ENCODE assay signal across 20 cellular contexts in genomic region chr7:105219771-105220160, GRCh38.
DNase-seq lines count a peak whose midpoint lies in the region; ATAC-seq, FAIRE-seq and TF ChIP-seq lines count a peak whose summit lies in the region.
"Had no signal": no experiment of that assay in that cellular context is flagged by ENCODE, and none has a peak within 500 bp of the region (broad histone marks: within the 10 kb centered on the region; RNA-seq: fewer than 3 reads in every experiment).

No MANE protein-coding gene starts in this region.

- peak overlapping the region; percentile 26 for H3K4me2 ChIP-seq in PC-9

- H3K27ac Mint-ChIP-seq in CD4-positive, alpha-beta T cell: peak overlapping the region; percentile 64
- H3K27ac Mint-ChIP-seq: activated naive CD8-positive, alpha-beta T cell treated with anti-CD3 and anti-CD28 coated beads, Interleukin-2, amount 10 ng/mL, durations not matched to agents 7 days and 5 days; stimulated activated memory B cell treated with anti-CD40 and anti-IgM and Interleukin-4, amounts not matched to agents 10 μg/mL and 1 μg/mL and 100 μg/mL, for 72 hours; T-helper 1 cell treated with Interleukin-12 subunit alpha and Interleukin-12 subunit beta and Interleukin-4 antibody, amounts not matched to agents 30 μg/mL and 1 μg/mL, for 36 hours had no signal

- H3K36me3 Mint-ChIP-seq in CD4-positive, alpha-beta T cell (ENCODE audit: low read depth): peaks cover 4% of the 10 kb centered on the region

- CTCF ChIA-PET in CD4-positive, alpha-beta T cell (lab: Charles Lee): no interaction called here
- CTCF ChIA-PET in PC-9 (lab: Charles Lee): no interaction called here

- FAIRE-seq in pancreas (lab: Jason Lieb, UNC): no peak

- H3K9me2 ChIP-seq in PC-9 (ENCODE audit: insufficient read depth): no peaks in the 10 kb centered on the region

- no peak overlapping the region for H3K27ac ChIP-seq in CD4-positive, alpha-beta T cell (ENCODE audit: low read depth, low read length)
- H3K27ac ChIP-seq in PC-9: peak overlapping the region; percentile 80
- peak overlapping the region; percentile 29 to 79 (median 68) for H3K27ac ChIP-seq in esophagus squamous epithelium
- no peak overlapping the region for H3K27ac ChIP-seq in pancreas

- no peak overlapping the region for H3K4me3 Mint-ChIP-seq in CD4-positive, alpha-beta T cell
- H3K4me3 Mint-ChIP-seq: activated naive CD8-positive, alpha-beta T cell treated with anti-CD3 and anti-CD28 coated beads, Interleukin-2, amount 10 ng/mL, durations not matched to agents 7 days and 5 days; stimulated activated memory B cell treated with anti-CD40 and anti-IgM and Interleukin-4, amounts not matched to agents 10 μg/mL and 1 μg/mL and 100 μg/mL, for 72 hours; T-helper 1 cell treated with Interleukin-12 subunit alpha and Interleukin-12 subunit beta and Interleukin-4 antibody, amounts not matched to agents 30 μg/mL and 1 μg/mL, for 36 hours had no signal

- peaks cover 68% of the 10 kb centered on the region for H3K79me2 ChIP-seq in PC-9 (ENCODE audit: low read depth)

- H3K27me3 Mint-ChIP-seq in CD4-positive, alpha-beta T cell: no peaks in the 10 kb centered on the region
- H3K27me3 Mint-ChIP-seq: activated naive CD8-positive, alpha-beta T cell treated with anti-CD3 and anti-CD28 coated beads, Interleukin-2, amount 10 ng/mL, durations not matched to agents 7 days and 5 days; stimulated activated memory B cell treated with anti-CD40 and anti-IgM and Interleukin-4, amounts not matched to agents 10 μg/mL and 1 μg/mL and 100 μg/mL, for 72 hours had no signal

- ATAC-seq in CD4-positive, alpha-beta T cell (ENCODE audit: poor library complexity): no peak
- ATAC-seq in pancreas (peak; percentile 56 to 77 (median 72)), HG02884 (IDR thresholded peaks at IDR 0.05; ENCODE audit: unreplicated experiment) (no peak), HG03439 (IDR thresholded peaks at IDR 0.05; ENCODE audit: unreplicated experiment) (no peak)
- ATAC-seq: stimulated activated memory B cell treated with anti-CD40 and anti-IgM and Interleukin-4, amounts not matched to agents 10 μg/mL and 1 μg/mL and 100 μg/mL, for 72 hours had no signal

- H3K27me3 ChIP-seq in CD4-positive, alpha-beta T cell (ENCODE audit: control insufficient read depth, insufficient read depth, low read length): no peaks in the 10 kb centered on the region
- H3K27me3 ChIP-seq in PC-9 (ENCODE audit: insufficient read depth, low read depth) (no peaks in the 10 kb centered on the region), esophagus squamous epithelium (no peaks in the 10 kb centered on the region), pancreas (no peaks in the 10 kb centered on the region)

- no peaks in the 10 kb centered on the region for H3K9me3 Mint-ChIP-seq in CD4-positive, alpha-beta T cell
- H3K9me3 Mint-ChIP-seq: activated naive CD8-positive, alpha-beta T cell treated with anti-CD3 and anti-CD28 coated beads, Interleukin-2, amount 10 ng/mL, durations not matched to agents 7 days and 5 days; T-helper 1 cell treated with Interleukin-12 subunit alpha and Interleukin-12 subunit beta and Interleukin-4 antibody, amounts not matched to agents 30 μg/mL and 1 μg/mL, for 36 hours had no signal

- no peak for TF ChIP-seq CTCF in CD4-positive, alpha-beta T cell (IDR thresholded peaks at IDR 0.05)
- no peak for TF ChIP-seq CTCF in PC-9 (conservative IDR thresholded peaks at IDR 0.05)
- TF ChIP-seq CTCF in esophagus squamous epithelium (IDR thresholded peaks at IDR 0.05): no peak
- no peak for TF ChIP-seq CTCF in pancreas (IDR thresholded peaks at IDR 0.05)

- no peak overlapping the region for H3K4me3 ChIP-seq in PC-9
- H3K4me3 ChIP-seq in esophagus squamous epithelium: no peak overlapping the region
- H3K4me3 ChIP-seq in pancreas: no peak overlapping the region

- 26 to 49% methylated on average over 2 of the region's 2 CpGs for WGBS in esophagus squamous epithelium, 2 donors
- WGBS in pancreas, 2 donors: 34 to 36% methylated on average over 2 of the region's 2 CpGs

- H3K36me3 ChIP-seq in PC-9 (ENCODE audit: low read depth): no peaks in the 10 kb centered on the region
- H3K36me3 ChIP-seq in esophagus squamous epithelium: peaks cover 0 to 5% (median 0%) of the 10 kb centered on the region in 3 donors
- no peaks in the 10 kb centered on the region for H3K36me3 ChIP-seq in pancreas

- H2AFZ ChIP-seq in PC-9: no peak overlapping the region

- no peak for DNase-seq in CD4-positive, alpha-beta T cell
- peak; percentile 26 to 96 for DNase-seq in PC-9
- DNase-seq in esophagus squamous epithelium (lab: John Stamatoyannopoulos, UW): no peak
- DNase-seq in pancreas: no peak
- no peak for DNase-seq in NCI-H345 (lab: John Stamatoyannopoulos, UW)
- DNase-seq in putamen (ENCODE audit: low spot score): no peak
- DNase-seq: activated CD4-positive, alpha-beta T cell treated with anti-CD3 and anti-CD28 coated beads for 1 hour; activated naive CD8-positive, alpha-beta T cell treated with anti-CD3 and anti-CD28 coated beads, Interleukin-2, amount 10 ng/mL, durations not matched to agents 7 days and 5 days; activated T-cell treated with anti-CD3 and anti-CD28 coated beads for 4 hours; cortex of kidney; foreskin melanocyte; H7; left cardiac atrium; MM.1S; NCI-H2171 treated with DMSO at 0.1 percent for 48 hours; stimulated activated CD4-positive, alpha-beta T cell treated with anti-CD3 and anti-CD28 coated beads, Interleukin-4, amount 100 ng/mL, for 24 hours had no signal

- H3K4me1 ChIP-seq in PC-9 (replicated peaks; ENCODE audit: insufficient read depth) (peaks cover 42% of the 10 kb centered on the region), esophagus squamous epithelium (peaks cover 0 to 51% (median under 1%) of the 10 kb centered on the region in 3 donors), pancreas (peaks cover 4 to 15% (median 11%) of the 10 kb centered on the region in 3 donors)

- H4K20me1 ChIP-seq in PC-9 (ENCODE audit: insufficient read depth): no peaks in the 10 kb centered on the region

- H3K9me3 ChIP-seq in CD4-positive, alpha-beta T cell (ENCODE audit: control insufficient read depth, low read length): no peaks in the 10 kb centered on the region
- no peaks in the 10 kb centered on the region for H3K9me3 ChIP-seq in PC-9 (ENCODE audit: insufficient read depth, low read depth)
- H3K9me3 ChIP-seq in esophagus squamous epithelium: no peaks in the 10 kb centered on the region
- H3K9me3 ChIP-seq in pancreas: no peaks in the 10 kb centered on the region

- H3F3A ChIP-seq in PC-9 (ENCODE audit: insufficient read depth, low read depth): peaks cover 24% of the 10 kb centered on the region

- no peak for TF ChIP-seq POLR2A in esophagus squamous epithelium (IDR thresholded peaks at IDR 0.05)

- H3K4me1 Mint-ChIP-seq in CD4-positive, alpha-beta T cell (ENCODE audit: low read depth): peaks cover 69% of the 10 kb centered on the region

- POLR2A ChIA-PET in CD4-positive, alpha-beta T cell (lab: Charles Lee): interaction anchor here (0.7 kb wide), 1 partner anchor 29 kb away, joined by 3 read pairs; no protein-coding TSS in a partner anchor
- POLR2A ChIA-PET in PC-9 (lab: Charles Lee; ENCODE audit: unreplicated experiment): no interaction called here

- intact Hi-C loops in CD4-positive, alpha-beta T cell (cut with DNase I, micrococcal nuclease): no loop called here
- intact Hi-C loops in PC-9 (cut with micrococcal nuclease; ENCODE audit: unreplicated experiment) (loop anchor here (5.0 kb wide), 1 partner anchor 48 kb away; no protein-coding TSS in a partner anchor), esophagus squamous epithelium (cut with DNase I) (no loop called here), pancreas (cut with DNase I) (no loop called here)

- BruUV-seq in PC-9 (replicated peaks; lab: Mats Ljungman, UMichigan): no TSS peak

Comparison
In these comparisons a context has a peak if more than half of its experiments do, and no peak if none do; other contexts are left out.
1. ATAC-seq: peak in pancreas (4 of 4); none in CD4-positive, alpha-beta T cell (single experiment), HG02884 (single experiment) and HG03439 (single experiment).
2. DNase-seq: peak in PC-9 (2 of 2); none in CD4-positive, alpha-beta T cell (0 of 10), esophagus squamous epithelium (single experiment), pancreas (0 of 6), NCI-H345 (single experiment) and putamen (single experiment).
3. H3K27ac ChIP-seq: peak in PC-9 (single experiment) and esophagus squamous epithelium (4 of 4); none in CD4-positive, alpha-beta T cell (single experiment) and pancreas (0 of 4).